1 cellular context compared by ENCODE assay signal in the genomic region with DNA sequence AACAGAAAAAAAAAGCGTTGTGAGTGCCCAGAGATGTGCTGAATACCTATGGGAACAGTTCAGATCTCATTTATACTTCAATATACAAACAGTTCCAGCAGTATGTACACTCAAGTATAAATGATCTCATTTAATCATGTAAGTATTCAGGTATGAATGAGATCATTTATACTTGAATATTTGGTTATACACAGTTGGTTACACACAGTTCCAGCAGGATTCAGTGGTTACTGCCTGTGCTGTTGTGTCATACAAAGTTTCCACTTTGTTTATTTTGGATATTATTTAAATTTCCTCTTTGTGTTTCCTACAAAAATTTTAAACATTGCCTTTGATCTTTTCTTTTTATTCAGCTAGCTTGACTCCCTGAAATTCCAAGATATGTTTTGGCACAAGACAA.
TF ChIP-seq lines count a peak whose summit lies in the region.

No MANE protein-coding gene starts in this region.

TF ChIP-seq in HCT116, 20 proteins besides CTCF, POLR2A, EP300 and RAD21 (continued from another document):
- TF ChIP-seq, protein P1, sequence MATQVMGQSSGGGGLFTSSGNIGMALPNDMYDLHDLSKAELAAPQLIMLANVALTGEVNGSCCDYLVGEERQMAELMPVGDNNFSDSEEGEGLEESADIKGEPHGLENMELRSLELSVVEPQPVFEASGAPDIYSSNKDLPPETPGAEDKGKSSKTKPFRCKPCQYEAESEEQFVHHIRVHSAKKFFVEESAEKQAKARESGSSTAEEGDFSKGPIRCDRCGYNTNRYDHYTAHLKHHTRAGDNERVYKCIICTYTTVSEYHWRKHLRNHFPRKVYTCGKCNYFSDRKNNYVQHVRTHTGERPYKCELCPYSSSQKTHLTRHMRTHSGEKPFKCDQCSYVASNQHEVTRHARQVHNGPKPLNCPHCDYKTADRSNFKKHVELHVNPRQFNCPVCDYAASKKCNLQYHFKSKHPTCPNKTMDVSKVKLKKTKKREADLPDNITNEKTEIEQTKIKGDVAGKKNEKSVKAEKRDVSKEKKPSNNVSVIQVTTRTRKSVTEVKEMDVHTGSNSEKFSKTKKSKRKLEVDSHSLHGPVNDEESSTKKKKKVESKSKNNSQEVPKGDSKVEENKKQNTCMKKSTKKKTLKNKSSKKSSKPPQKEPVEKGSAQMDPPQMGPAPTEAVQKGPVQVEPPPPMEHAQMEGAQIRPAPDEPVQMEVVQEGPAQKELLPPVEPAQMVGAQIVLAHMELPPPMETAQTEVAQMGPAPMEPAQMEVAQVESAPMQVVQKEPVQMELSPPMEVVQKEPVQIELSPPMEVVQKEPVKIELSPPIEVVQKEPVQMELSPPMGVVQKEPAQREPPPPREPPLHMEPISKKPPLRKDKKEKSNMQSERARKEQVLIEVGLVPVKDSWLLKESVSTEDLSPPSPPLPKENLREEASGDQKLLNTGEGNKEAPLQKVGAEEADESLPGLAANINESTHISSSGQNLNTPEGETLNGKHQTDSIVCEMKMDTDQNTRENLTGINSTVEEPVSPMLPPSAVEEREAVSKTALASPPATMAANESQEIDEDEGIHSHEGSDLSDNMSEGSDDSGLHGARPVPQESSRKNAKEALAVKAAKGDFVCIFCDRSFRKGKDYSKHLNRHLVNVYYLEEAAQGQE (IDR thresholded peaks at IDR 0.05; ENCODE audit: low read depth), result no peak
- no peak for TF ChIP-seq FOSL1 (IDR thresholded peaks at IDR 0.05; ENCODE audit: low read depth)
